27 cellular contexts compared by ENCODE assay signal in genomic region chr15:77831989-77832388, GRCh38.
DNase-seq lines count a peak whose midpoint lies in the region; ATAC-seq and TF ChIP-seq lines count a peak whose summit lies in the region.
"Had no signal": no experiment of that assay in that cellular context is flagged by ENCODE, and none has a peak within 500 bp of the region (broad histone marks: within the 10 kb centered on the region; RNA-seq: fewer than 3 reads in every experiment).

No MANE protein-coding gene starts in this region.

- H3K27me3 Mint-ChIP-seq in endodermal cell (ENCODE audit: insufficient read depth), result no peaks in the 10 kb centered on the region
- peaks cover 5% of the 10 kb centered on the region for H3K27me3 Mint-ChIP-seq in activated CD8-positive, alpha-beta memory T cell treated with anti-CD3 and anti-CD28 coated beads, Interleukin-2, amount 10 ng/mL, durations not matched to agents 7 days and 5 days

- no peak for TF ChIP-seq CTCF in left ventricle myocardium inferior (IDR thresholded peaks at IDR 0.05; ENCODE audit: borderline replicate concordance)
- TF ChIP-seq CTCF in endodermal cell (conservative IDR thresholded peaks at IDR 0.05), result peak; percentile 6
- no peak for TF ChIP-seq CTCF in upper lobe of right lung (IDR thresholded peaks at IDR 0.05)

- intact Hi-C loops in cardiac septum (cut with DNase I), result no loop called here
- intact Hi-C loops in left ventricle myocardium inferior (cut with micrococcal nuclease), result no loop called here
- intact Hi-C loops in upper lobe of right lung (cut with DNase I), result no loop called here

- H3K4me3 ChIP-seq in left ventricle myocardium inferior, result no peak overlapping the region
- H3K4me3 ChIP-seq in endodermal cell (ENCODE audit: low read length), result no peak overlapping the region
- no peak overlapping the region for H3K4me3 ChIP-seq in upper lobe of right lung
- H3K4me3 ChIP-seq: ascending aorta, GM12878, left lung, thyroid gland had no signal

- H3K9me3 Mint-ChIP-seq in endodermal cell, result no peaks in the 10 kb centered on the region
- no peaks in the 10 kb centered on the region for H3K9me3 Mint-ChIP-seq in activated CD8-positive, alpha-beta memory T cell treated with anti-CD3 and anti-CD28 coated beads, Interleukin-2, amount 10 ng/mL, durations not matched to agents 7 days and 5 days (ENCODE audit: low read depth)
- H3K9me3 Mint-ChIP-seq: activated CD8-positive, alpha-beta T cell treated with anti-CD3 and anti-CD28 coated beads for 36 hours; effector memory CD8-positive, alpha-beta T cell; H9 had no signal

- H3K27me3 ChIP-seq in left ventricle myocardium inferior (ENCODE audit: low read depth), result peaks cover 59% of the 10 kb centered on the region
- no peaks in the 10 kb centered on the region for H3K27me3 ChIP-seq in endodermal cell (ENCODE audit: control insufficient read depth, insufficient read depth, low read length, poor library complexity, severe bottlenecking)
- H3K27me3 ChIP-seq in upper lobe of right lung, result no peaks in the 10 kb centered on the region
- H3K27me3 ChIP-seq: ascending aorta, neutrophil, thyroid gland had no signal

- no peak overlapping the region for H3K27ac Mint-ChIP-seq in endodermal cell
- no peak overlapping the region for H3K27ac Mint-ChIP-seq in activated CD8-positive, alpha-beta memory T cell treated with anti-CD3 and anti-CD28 coated beads, Interleukin-2, amount 10 ng/mL, durations not matched to agents 7 days and 5 days
- H3K27ac Mint-ChIP-seq: activated CD8-positive, alpha-beta T cell treated with anti-CD3 and anti-CD28 coated beads for 36 hours; effector memory CD8-positive, alpha-beta T cell had no signal

- DNase-seq in cardiac septum (ENCODE audit: low spot score) (peak; percentile 49), left ventricle myocardium inferior (no peak), NCI-H2171 treated with DMSO at 0.1 percent for 48 hours (lab: John Stamatoyannopoulos, UW) (peak; percentile 83), endodermal cell (no peak), upper lobe of right lung (peak; percentile 32)
- DNase-seq in activated CD8-positive, alpha-beta memory T cell treated with anti-CD3 and anti-CD28 coated beads, Interleukin-2, amount 10 ng/mL, durations not matched to agents 7 days and 5 days, result no peak
- DNase-seq: activated CD8-positive, alpha-beta T cell treated with anti-CD3 and anti-CD28 coated beads for 36 hours; caudate nucleus; effector memory CD8-positive, alpha-beta T cell; erythroblast; glutamatergic neuron; H9; mesendoderm; MM.1S; NCI-H1105 treated with DMSO at 0.1 percent for 48 hours; NCI-H2107; SHP77; stimulated activated CD4-positive, alpha-beta T cell treated with anti-CD3 and anti-CD28 coated beads, Interleukin-4, amount 100 ng/mL, for 1 hour; T-helper 2 cell; thyroid gland had no signal

- WGBS in endodermal cell (ENCODE audit: insufficient coverage in 1 of 2, insufficient read length in 1 of 2), 2 experiments, result 84 to 87% methylated on average over 2 to 4 of the region's 4 CpGs

- no peaks in the 10 kb centered on the region for H3K4me1 ChIP-seq in left ventricle myocardium inferior
- H3K4me1 ChIP-seq in endodermal cell (ENCODE audit: control insufficient read depth, insufficient read depth, low read length), result no peaks in the 10 kb centered on the region
- no peaks in the 10 kb centered on the region for H3K4me1 ChIP-seq in upper lobe of right lung
- H3K4me1 ChIP-seq: ascending aorta, left lung, thyroid gland had no signal

- H3K36me3 ChIP-seq in left ventricle myocardium inferior (no peaks in the 10 kb centered on the region), endodermal cell (ENCODE audit: control insufficient read depth, insufficient read depth, low read length) (no peaks in the 10 kb centered on the region), upper lobe of right lung (no peaks in the 10 kb centered on the region)
- H3K36me3 ChIP-seq: ascending aorta, left lung, neutrophil, thyroid gland had no signal

- H3K9ac ChIP-seq in endodermal cell (ENCODE audit: extremely low read depth, low read length, poor library complexity, severe bottlenecking), result no peak overlapping the region

- CTCF ChIA-PET in activated CD8-positive, alpha-beta memory T cell treated with anti-CD3 and anti-CD28 coated beads, Interleukin-2, amount 10 ng/mL, durations not matched to agents 7 days and 5 days (lab: Charles Lee), result interaction anchor here (1.1 to 1.6 kb wide), 2 partner anchors 10 to 17 kb away, joined by 3 to 4 read pairs; no protein-coding TSS in a partner anchor

- no peak overlapping the region for H3K4me3 Mint-ChIP-seq in endodermal cell
- H3K4me3 Mint-ChIP-seq in activated CD8-positive, alpha-beta memory T cell treated with anti-CD3 and anti-CD28 coated beads, Interleukin-2, amount 10 ng/mL, durations not matched to agents 7 days and 5 days, result no peak overlapping the region
- H3K4me3 Mint-ChIP-seq: activated CD8-positive, alpha-beta T cell treated with anti-CD3 and anti-CD28 coated beads for 36 hours; effector memory CD8-positive, alpha-beta T cell; H9 had no signal

- no peaks in the 10 kb centered on the region for H3K9me3 ChIP-seq in left ventricle myocardium inferior (replicated peaks)
- H3K9me3 ChIP-seq in endodermal cell (ENCODE audit: control insufficient read depth, low read length), result no peaks in the 10 kb centered on the region
- no peaks in the 10 kb centered on the region for H3K9me3 ChIP-seq in upper lobe of right lung
- H3K9me3 ChIP-seq: ascending aorta, left lung, neutrophil, thyroid gland had no signal

- H3K36me3 Mint-ChIP-seq in endodermal cell (ENCODE audit: low read depth), result no peaks in the 10 kb centered on the region
- H3K36me3 Mint-ChIP-seq in activated CD8-positive, alpha-beta memory T cell treated with anti-CD3 and anti-CD28 coated beads, Interleukin-2, amount 10 ng/mL, durations not matched to agents 7 days and 5 days, result no peaks in the 10 kb centered on the region

- H3K27ac ChIP-seq in left ventricle myocardium inferior (replicated peaks), result no peak overlapping the region
- H3K27ac ChIP-seq in endodermal cell (ENCODE audit: low read depth, low read length), result no peak overlapping the region
- no peak overlapping the region for H3K27ac ChIP-seq in upper lobe of right lung
- H3K27ac ChIP-seq: ascending aorta, left lung, neutrophil, thyroid gland had no signal

- peaks cover 2% of the 10 kb centered on the region for H3K4me1 Mint-ChIP-seq in endodermal cell
- peaks cover 4% of the 10 kb centered on the region for H3K4me1 Mint-ChIP-seq in activated CD8-positive, alpha-beta memory T cell treated with anti-CD3 and anti-CD28 coated beads, Interleukin-2, amount 10 ng/mL, durations not matched to agents 7 days and 5 days

- ATAC-seq in upper lobe of right lung, result no peak
- ATAC-seq in activated CD8-positive, alpha-beta memory T cell treated with anti-CD3 and anti-CD28 coated beads, Interleukin-2, amount 10 ng/mL, durations not matched to agents 7 days and 5 days, result no peak
- no peak for ATAC-seq in GM21360 (IDR thresholded peaks at IDR 0.05; ENCODE audit: unreplicated experiment)
- ATAC-seq: activated CD8-positive, alpha-beta T cell treated with anti-CD3 and anti-CD28 coated beads for 36 hours; effector memory CD8-positive, alpha-beta T cell; GM12878; left lung; Panc1; sciatic nerve had no signal

Comparison
In these comparisons a context has a peak if more than half of its experiments do, and no peak if none do; other contexts are left out.
1. DNase-seq: peak in cardiac septum (single experiment), NCI-H2171 treated with DMSO at 0.1 percent for 48 hours (single experiment) and upper lobe of right lung (single experiment); none in left ventricle myocardium inferior (single experiment), endodermal cell (single experiment) and activated CD8-positive, alpha-beta memory T cell treated with anti-CD3 and anti-CD28 coated beads, Interleukin-2, amount 10 ng/mL, durations not matched to agents 7 days and 5 days (single experiment).